ENCODE assay signal across 8 cellular contexts in the genomic region with DNA sequence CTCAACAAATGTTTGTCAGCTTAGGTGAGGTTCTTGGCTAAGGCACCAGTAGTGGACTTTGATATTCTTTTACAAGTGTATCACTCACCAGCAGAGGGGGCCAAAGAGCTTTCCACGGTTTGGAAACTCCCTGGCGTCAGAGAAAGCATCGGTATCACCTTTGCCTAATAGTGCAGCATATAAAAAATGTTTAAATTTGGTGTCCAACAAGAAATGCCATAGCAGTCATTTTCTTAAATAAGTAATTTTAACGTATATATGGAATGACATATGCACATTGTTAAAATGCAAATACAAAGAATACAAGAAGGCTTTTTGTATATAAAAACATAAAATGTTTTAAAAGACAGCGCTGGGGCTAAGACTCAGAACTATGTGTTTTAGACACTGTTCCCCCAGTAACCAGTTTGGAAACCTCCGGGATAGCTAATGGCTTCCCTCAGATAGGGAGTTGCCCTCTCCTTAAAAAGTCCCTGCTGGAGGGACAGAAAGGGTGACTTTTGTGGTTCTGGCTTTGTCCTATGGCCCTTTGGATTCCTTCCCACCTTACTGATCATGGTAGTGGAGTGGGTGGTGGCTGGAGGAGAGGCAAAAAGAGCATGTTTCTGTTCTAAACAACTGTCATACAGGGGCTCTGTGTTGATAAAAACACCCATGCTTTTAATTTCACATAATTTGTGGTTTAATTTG.
A peak's percentile ranks its signal among the peaks of the same experiment; 100 is the strongest.
DNase-seq lines count a peak whose midpoint lies in the region; ATAC-seq and TF ChIP-seq lines count a peak whose summit lies in the region.

No MANE protein-coding gene starts in this region.

- H3K36me3 ChIP-seq in MG63 (no peaks in the 10 kb centered on the region), ovary (no peaks in the 10 kb centered on the region), tibial nerve (no peaks in the 10 kb centered on the region)

- H3K4me1 ChIP-seq in ovary (ENCODE audit: insufficient read depth) (peaks cover 2% of the 10 kb centered on the region), tibial nerve (peaks cover 0 to 6% (median 4%) of the 10 kb centered on the region in 4 donors)

- H3K9me3 ChIP-seq in MG63 (no peaks in the 10 kb centered on the region), ovary (no peaks in the 10 kb centered on the region), tibial nerve (no peaks in the 10 kb centered on the region)

- no peaks in the 10 kb centered on the region for H3K27me3 ChIP-seq in MG63
- H3K27me3 ChIP-seq in ovary: no peaks in the 10 kb centered on the region
- H3K27me3 ChIP-seq in tibial nerve: no peaks in the 10 kb centered on the region

- H3K27ac ChIP-seq in ovary (no peak overlapping the region), tibial nerve (peak overlapping the region in 2 of 4 donors; percentile 27 to 76)

- TF ChIP-seq CTCF in ovary (IDR thresholded peaks at IDR 0.05) (peak; percentile 73 to 79 (median 76)), tibial nerve (IDR thresholded peaks at IDR 0.05) (peak; percentile 74 to 88 (median 79))

- TF ChIP-seq POLR2A in ovary (IDR thresholded peaks at IDR 0.05) (no peak), tibial nerve (IDR thresholded peaks at IDR 0.05) (no peak)

- DNase-seq in DMS 273 (lab: John Stamatoyannopoulos, UW; ENCODE audit: unreplicated experiment) (peak; percentile 94), MG63 (peak; percentile 64), SK-MEL-5 (ENCODE audit: low read depth, low spot score) (peak; percentile 92), germinal center (ENCODE audit: low spot score) (peak; percentile 51), ovary (peak; percentile 78 to 92 (median 81)), tibial nerve (ENCODE audit: low spot score in 2 of 2) (peak; percentile 73 to 93)
- DNase-seq in activated naive CD4-positive, alpha-beta T cell treated with Interleukin-2 at 50 U/mL for 16 hours: peak; percentile 82

- intact Hi-C loops in ovary (cut with DNase I): loop anchor here (1.0 to 10.0 kb wide), 6 partner anchors 479 to 1164 kb away; partner anchors contain the start of gene PLK2 (in 3 of the 4)

- TF ChIP-seq EP300 in ovary (IDR thresholded peaks at IDR 0.05): no peak
- peak in 1 of 2 donors; percentile 11 for TF ChIP-seq EP300 in tibial nerve (IDR thresholded peaks at IDR 0.05)

- H3K4me3 ChIP-seq in MG63 (no peak overlapping the region), ovary (no peak overlapping the region), tibial nerve (peak overlapping the region in 1 of 4 donors; percentile 20)

- 9 to 14% (median 11%) methylated on average over 6 of the region's 6 CpGs for WGBS in ovary, 3 donors
- 13 to 14% methylated on average over 6 of the region's 6 CpGs for WGBS in tibial nerve, 2 donors

- in situ Hi-C loops in SK-MEL-5 (cut with HindIII; ENCODE audit: low pct_unique_long_range_greater_than_20kb, low sequenced_read_pairs): no loop called here

- peak; percentile 77 for ATAC-seq in GM21717 (IDR thresholded peaks at IDR 0.05; ENCODE audit: unreplicated experiment)
